Comparison of ENCODE assay signal across 8 cellular contexts in the genomic region with DNA sequence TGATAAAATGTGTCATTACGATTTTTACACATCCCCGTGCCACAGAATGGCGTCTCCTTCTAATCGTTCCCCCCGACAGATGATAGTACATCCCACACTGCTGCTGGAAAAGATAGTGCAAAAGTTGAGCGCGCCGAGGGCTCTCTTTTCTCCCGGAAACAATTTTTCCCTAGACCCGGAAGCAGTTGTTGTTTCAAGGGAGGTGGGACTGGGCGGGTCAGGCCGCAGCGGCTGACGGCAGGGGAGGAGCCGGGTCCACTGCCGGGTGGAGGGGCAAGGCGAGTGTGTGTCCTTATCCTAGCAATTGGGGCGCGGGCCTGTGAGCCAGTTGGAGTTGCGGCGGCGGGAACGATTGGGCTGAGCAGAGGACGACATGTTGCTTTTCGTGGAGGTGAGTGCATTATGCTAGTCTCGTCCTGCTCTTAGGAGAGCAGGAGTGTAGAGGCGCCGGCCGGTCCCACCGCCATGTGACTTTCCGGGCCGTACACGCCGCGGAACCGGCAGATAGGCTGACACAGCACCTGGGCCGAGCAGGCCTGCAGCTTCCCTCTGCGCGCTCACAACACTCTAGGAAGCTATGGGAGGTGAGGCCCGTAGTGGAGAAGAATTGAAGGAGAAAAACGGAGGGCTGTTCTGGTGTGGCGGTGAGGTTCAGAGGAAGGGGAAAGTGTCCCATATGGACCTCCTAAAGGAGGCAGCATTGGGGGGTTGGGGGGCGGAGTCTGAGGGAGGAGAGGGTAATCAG. TPM values are rescaled to one million over a fixed set of nuclear protein-coding genes. Genes with fewer than 3 reads are reported as not detected.
DNase-seq lines count a peak whose midpoint lies in the region; ATAC-seq and TF ChIP-seq lines count a peak whose summit lies in the region.

A gene (plus strand): TSS at position 248 of the 745 bp plus-strand sequence. CDS start 126 bp downstream, at position 374.

- DNase-seq in BJ (ENCODE audit: low read depth) (peak; percentile 72), NCI-H748 (lab: John Stamatoyannopoulos, UW; ENCODE audit: unreplicated experiment) (peak; percentile 98), dedifferentiated amniotic fluid mesenchymal stem cell (ENCODE audit: extremely low spot score) (peak; percentile 94), left kidney (ENCODE audit: low read depth, low spot score) (peak; percentile 99)
- DNase-seq in activated CD4-positive, alpha-beta T cell treated with anti-CD3 and anti-CD28 coated beads, Interleukin-2, amount 50 U/mL, for 1 hour = peak; percentile 83
- peak; percentile 90 to 92 for DNase-seq in stimulated activated CD4-positive, alpha-beta T cell treated with anti-CD3 and anti-CD28 coated beads, Interleukin-2, amount 100 ng/mL, for 24 hours

- ATAC-seq in GM19328 (IDR thresholded peaks at IDR 0.05; ENCODE audit: unreplicated experiment) (peak; percentile 83), HG03520 (IDR thresholded peaks at IDR 0.05; ENCODE audit: unreplicated experiment) (peak; percentile 84)

- H3K27me3 ChIP-seq in BJ (ENCODE audit: control insufficient read depth, insufficient read depth, low read length) = no peaks in the 10 kb centered on the region

- CTCF ChIA-PET in BJ (lab: Yijun Ruan, JAX) = interaction anchor here (0.5 kb wide), 1 partner anchor 9 kb away, joined by 3 read pairs; no protein-coding TSS in a partner anchor

- POLR2A ChIA-PET in BJ (lab: Charles Lee) = interaction anchor here (0.6 kb wide), 1 partner anchor 69 kb away, joined by 7 read pairs; no protein-coding TSS in a partner anchor

- peak within 1 kb of the TSS; percentile 76 for H3K4me3 ChIP-seq in BJ (ENCODE audit: low read depth, low read length)

- TF ChIP-seq CTCF in BJ (IDR thresholded peaks at IDR 0.05; ENCODE audit: insufficient read depth, low read depth, low read length) = no peak

- H3K36me3 ChIP-seq in BJ (ENCODE audit: control insufficient read depth, insufficient read depth, low read length) = no peaks in the 10 kb centered on the region

RNA-seq across cellular contexts. Expression of the gene that starts here (rescaled TPM):
- 10.1 and 18.0 TPM in 2 replicates for polyA plus RNA-seq in BJ (2011; rRNA removed)
- 14.8 and 17.5 TPM in 2 replicates for polyA minus RNA-seq in BJ (2011; rRNA and poly(A)+ RNA removed)

Comparison
In these comparisons a context has a peak if more than half of its experiments do, and no peak if none do; other contexts are left out.
1. Peak in every context shown above with its lines: DNase-seq, ATAC-seq and H3K4me3 ChIP-seq.